8 cellular contexts compared by ENCODE assay signal in genomic region chr19:47512183-47512947, GRCh38. TPM values are rescaled to one million over a fixed set of nuclear protein-coding genes. Genes with fewer than 3 reads are reported as not detected.
DNase-seq lines count a peak whose midpoint lies in the region; ATAC-seq and TF ChIP-seq lines count a peak whose summit lies in the region.

No MANE protein-coding gene starts in this region.

- H3K27me3 Mint-ChIP-seq in immature natural killer cell (ENCODE audit: low read depth in 3 of 3): peaks cover 24 to 33% (median 25%) of the 10 kb centered on the region in 3 donors

- H3K27me3 ChIP-seq in WERI-Rb-1 (ENCODE audit: insufficient read depth, low read depth, severe bottlenecking): no peaks in the 10 kb centered on the region
- peaks cover 0 to 3% (median 0%) of the 10 kb centered on the region in 5 donors for H3K27me3 ChIP-seq in subcutaneous abdominal adipose tissue (ENCODE audit: control insufficient read depth in 5 of 5, insufficient read depth in 4 of 5, low read length in 5 of 5)

- H3K4me3 Mint-ChIP-seq in immature natural killer cell: peak overlapping the region; percentile 97 to 98 (median 98)

- H3K36me3 Mint-ChIP-seq in immature natural killer cell: no peaks in the 10 kb centered on the region

- peak overlapping the region in 4 of 5 donors; percentile 29 to 70 (median 46) for H3K9ac ChIP-seq in subcutaneous abdominal adipose tissue (ENCODE audit: low read length in 5 of 5)

- peak overlapping the region; percentile 22 for H3K4me3 ChIP-seq in WERI-Rb-1 (ENCODE audit: low read depth, low read length)
- H3K4me3 ChIP-seq in subcutaneous abdominal adipose tissue (ENCODE audit: low read depth in 1 of 5, low read length in 5 of 5): peak overlapping the region; percentile 17 to 88 (median 46)

- no peaks in the 10 kb centered on the region for H3K9me3 Mint-ChIP-seq in immature natural killer cell

- peak; percentile 15 for DNase-seq in NCI-H2171 treated with DMSO at 0.1 percent for 48 hours (lab: John Stamatoyannopoulos, UW)
- no peak for DNase-seq in NCI-H2171 (lab: John Stamatoyannopoulos, UW)
- peak; percentile 64 for DNase-seq in WERI-Rb-1
- DNase-seq in immature natural killer cell: no peak
- DNase-seq in AG08396 (ENCODE audit: low spot score): no peak

- H3K9me3 ChIP-seq in WERI-Rb-1 (ENCODE audit: severe bottlenecking) (no peaks in the 10 kb centered on the region), subcutaneous abdominal adipose tissue (ENCODE audit: control insufficient read depth in 5 of 5, low read length in 5 of 5) (no peaks in the 10 kb centered on the region)

- no peak for ATAC-seq in GM19455 (IDR thresholded peaks at IDR 0.05; ENCODE audit: unreplicated experiment)
- no peak for ATAC-seq in GM21515 (IDR thresholded peaks at IDR 0.05; ENCODE audit: unreplicated experiment)

- H3K4me1 ChIP-seq in subcutaneous abdominal adipose tissue (ENCODE audit: control insufficient read depth in 5 of 5, insufficient read depth in 5 of 5, low read length in 5 of 5): peaks cover 32 to 78% (median 71%) of the 10 kb centered on the region in 5 donors

- H3K36me3 ChIP-seq in WERI-Rb-1: peaks cover 26% of the 10 kb centered on the region
- peaks cover 0 to 5% (median 0%) of the 10 kb centered on the region in 5 donors for H3K36me3 ChIP-seq in subcutaneous abdominal adipose tissue (ENCODE audit: control insufficient read depth in 5 of 5, insufficient read depth in 5 of 5, low read length in 5 of 5)

- no peak for TF ChIP-seq CTCF in WERI-Rb-1 (IDR thresholded peaks at IDR 0.05; ENCODE audit: low read depth, low read length)

- H3K27ac Mint-ChIP-seq in immature natural killer cell: peak overlapping the region; percentile 99

- H3K4me1 Mint-ChIP-seq in immature natural killer cell: peaks cover 74 to 83% of the 10 kb centered on the region in 2 donors

- peak overlapping the region; percentile 98 for H3K27ac ChIP-seq in WERI-Rb-1
- H3K27ac ChIP-seq in subcutaneous abdominal adipose tissue (ENCODE audit: low read depth, low read length): peak overlapping the region; percentile 96

RNA-seq across cellular contexts. Expression of gene NAPA, which starts 2.5 kb away (rescaled TPM):
- polyA plus RNA-seq in immature natural killer cell: 100 to 1,000 TPM; 114 to 177 (median 146) TPM

RNA-seq across cellular contexts. Expression of gene KPTN, which starts 28.3 kb away (rescaled TPM):
- polyA plus RNA-seq in immature natural killer cell: 10 to 100 TPM in 1 of 3 donors, 1 to 10 TPM in 2; 5.0 to 25.7 (median 8.9) TPM

RNA-seq across cellular contexts. Expression of gene SLC8A2, which starts 40.7 kb away (rescaled TPM):
- not detected for polyA plus RNA-seq in immature natural killer cell

Comparison
In these comparisons a context has a peak if more than half of its experiments do, and no peak if none do; other contexts are left out.
1. DNase-seq: peak in NCI-H2171 treated with DMSO at 0.1 percent for 48 hours (single experiment) and WERI-Rb-1 (single experiment); none in NCI-H2171 (single experiment), immature natural killer cell (0 of 3) and AG08396 (single experiment).